Comparison of ENCODE assay signal across 8 cellular contexts in genomic region chr17:50721194-50722010, GRCh38. TPM values are rescaled to one million over a fixed set of nuclear protein-coding genes. Genes with fewer than 3 reads are reported as not detected.
A peak's percentile ranks its signal among the peaks of the same experiment; 100 is the strongest.
DNase-seq lines count a peak whose midpoint lies in the region; TF ChIP-seq lines count a peak whose summit lies in the region.

No MANE protein-coding gene starts in this region.

- H3K36me3 Mint-ChIP-seq in endodermal cell (ENCODE audit: low read depth): peaks cover 2% of the 10 kb centered on the region

- H2AFZ ChIP-seq in parathyroid adenoma: no peak overlapping the region

- DNase-seq in NCI-H82 (lab: John Stamatoyannopoulos, UW) (peak; percentile 35), NCI-H82 treated with DMSO at 0.1 percent for 48 hours (lab: John Stamatoyannopoulos, UW; ENCODE audit: unreplicated experiment) (no peak), Peyer's patch (no peak), endodermal cell (no peak), NCI-H2227 (lab: John Stamatoyannopoulos, UW; ENCODE audit: unreplicated experiment) (no peak), NCI-H1930 (lab: John Stamatoyannopoulos, UW) (no peak), NCI-H1436 (lab: John Stamatoyannopoulos, UW) (no peak)

- H3K4me3 Mint-ChIP-seq in endodermal cell: peak overlapping the region; percentile 94

- H3K27ac ChIP-seq in Peyer's patch: peak overlapping the region in 3 of 4 donors; percentile 45 to 94 (median 93)
- no peak overlapping the region for H3K27ac ChIP-seq in endodermal cell (ENCODE audit: low read depth, low read length)
- H3K27ac ChIP-seq in parathyroid adenoma: no peak overlapping the region

- peak overlapping the region; percentile 82 for H3K4me2 ChIP-seq in parathyroid adenoma (ENCODE audit: low read length)

- peaks cover 8 to 51% (median 18%) of the 10 kb centered on the region in 4 donors for H3K4me1 ChIP-seq in Peyer's patch
- H3K4me1 ChIP-seq in endodermal cell (ENCODE audit: control insufficient read depth, insufficient read depth, low read length): no peaks in the 10 kb centered on the region
- peaks cover 9% of the 10 kb centered on the region for H3K4me1 ChIP-seq in parathyroid adenoma

- H3K36me3 ChIP-seq in Peyer's patch: no peaks in the 10 kb centered on the region
- H3K36me3 ChIP-seq in endodermal cell (ENCODE audit: control insufficient read depth, insufficient read depth, low read length): peaks cover 16% of the 10 kb centered on the region
- H3K36me3 ChIP-seq in parathyroid adenoma (ENCODE audit: control insufficient read depth, insufficient read depth, low read length): no peaks in the 10 kb centered on the region

- H3K27me3 Mint-ChIP-seq in endodermal cell (ENCODE audit: insufficient read depth): no peaks in the 10 kb centered on the region

- H3K9ac ChIP-seq in endodermal cell (ENCODE audit: extremely low read depth, low read length, poor library complexity, severe bottlenecking) (peak overlapping the region; percentile 98), parathyroid adenoma (no peak overlapping the region)

- H3K27me3 ChIP-seq in Peyer's patch (no peaks in the 10 kb centered on the region), endodermal cell (ENCODE audit: control insufficient read depth, insufficient read depth, low read length, poor library complexity, severe bottlenecking) (no peaks in the 10 kb centered on the region), parathyroid adenoma (ENCODE audit: control insufficient read depth, insufficient read depth, low read length) (no peaks in the 10 kb centered on the region)

- peaks cover 55% of the 10 kb centered on the region for H3K79me2 ChIP-seq in parathyroid adenoma

- H3K9me3 ChIP-seq in Peyer's patch (no peaks in the 10 kb centered on the region), endodermal cell (ENCODE audit: control insufficient read depth, low read length) (no peaks in the 10 kb centered on the region), parathyroid adenoma (ENCODE audit: control insufficient read depth, low read length) (no peaks in the 10 kb centered on the region)

- TF ChIP-seq CTCF in Peyer's patch (IDR thresholded peaks at IDR 0.05) (no peak), endodermal cell (conservative IDR thresholded peaks at IDR 0.05) (no peak), parathyroid adenoma (IDR thresholded peaks at IDR 0.05) (no peak)

- peak overlapping the region; percentile 100 for H3K27ac Mint-ChIP-seq in endodermal cell

- TF ChIP-seq POLR2A in Peyer's patch (IDR thresholded peaks at IDR 0.05): no peak

- 20 to 42% methylated on average over 1 to 6 of the region's 7 CpGs for WGBS in endodermal cell (ENCODE audit: insufficient coverage in 1 of 2, insufficient read length in 1 of 2), 2 experiments

- no peaks in the 10 kb centered on the region for H3K9me3 Mint-ChIP-seq in endodermal cell

- peak overlapping the region; percentile 73 to 96 (median 86) for H3K4me3 ChIP-seq in Peyer's patch
- peak overlapping the region; percentile 100 for H3K4me3 ChIP-seq in endodermal cell (ENCODE audit: low read length)
- H3K4me3 ChIP-seq in parathyroid adenoma (ENCODE audit: low read depth, low read length): peak overlapping the region; percentile 96

- H3K4me1 Mint-ChIP-seq in endodermal cell: peaks cover 21% of the 10 kb centered on the region

RNA-seq across cellular contexts. Expression of gene LUC7L3, which starts 2.0 kb away (rescaled TPM):
- 1,000 to 10,000 TPM in 1 of 4 donors, 100 to 1,000 TPM in 2, 10 to 100 TPM in 1; 77.2 to 1,326 (median 139) TPM for total RNA-seq in Peyer's patch
- 100 to 1,000 TPM; 122 to 169 TPM for total RNA-seq in endodermal cell
- polyA plus RNA-seq in endodermal cell (2013, experiment 1 of 2): 252 TPM
- 214 TPM for polyA plus RNA-seq in endodermal cell (2013, experiment 2 of 2)

RNA-seq across cellular contexts. Expression of gene ANKRD40, which starts 13.7 kb away (rescaled TPM):
- total RNA-seq in Peyer's patch (10 to 100 TPM; 18.2 to 24.7 (median 21.4) TPM), endodermal cell (10 to 100 TPM; 44.9 to 60.3 TPM)
- polyA plus RNA-seq in endodermal cell (2013, experiment 1 of 2): 38.1 TPM
- polyA plus RNA-seq in endodermal cell (2013, experiment 2 of 2): 37.3 TPM

RNA-seq across cellular contexts. Expression of gene ANKRD40CL, which starts 45.9 kb away (rescaled TPM):
- total RNA-seq in Peyer's patch (100 to 1,000 TPM in 3 of 4 donors, 1 to 10 TPM in 1; 9.9 to 150 (median 139) TPM), endodermal cell (not detected)
- not detected for polyA plus RNA-seq in endodermal cell (2013, experiment 1 of 2)
- not detected for polyA plus RNA-seq in endodermal cell (2013, experiment 2 of 2)

Comparison
In these comparisons a context has a peak if more than half of its experiments do, and no peak if none do; other contexts are left out.
1. H3K27ac ChIP-seq: peak in Peyer's patch (3 of 4); none in endodermal cell (single experiment) and parathyroid adenoma (single experiment).
2. RNA of gene ANKRD40CL, which starts 45.9 kb away (total RNA-seq): 9.9 to 150 TPM in Peyer's patch; not detected in endodermal cell; every median in the first group is over 10 times any median in the second.
3. Peak in every context shown above with its lines, with median percentiles within 50 percentile points of each other: H3K4me3 ChIP-seq.